Comparison of ENCODE assay signal across 24 cellular contexts in the genomic region with DNA sequence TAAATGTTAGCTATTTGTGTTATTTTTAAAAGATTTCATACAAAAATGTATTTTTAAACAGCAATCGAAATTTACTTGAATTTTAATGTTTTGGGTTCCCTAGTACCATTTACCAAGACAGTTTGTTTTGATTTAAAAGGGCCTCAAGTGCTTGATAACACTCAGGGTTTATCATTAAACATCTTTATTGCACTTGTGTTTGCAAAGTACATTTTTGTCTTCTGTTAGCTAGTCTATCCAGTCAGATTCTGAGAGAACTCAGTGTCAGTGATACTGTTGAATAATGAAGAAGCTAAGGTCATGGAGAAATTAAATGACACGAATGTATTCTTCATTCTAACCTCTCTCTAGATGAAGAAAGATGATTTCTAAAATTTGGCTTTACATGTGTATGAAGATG.
"Had no signal": no experiment of that assay in that cellular context is flagged by ENCODE, and none has a peak within 500 bp of the region (broad histone marks: within the 10 kb centered on the region; RNA-seq: fewer than 3 reads in every experiment).

No MANE protein-coding gene starts in this region.

- H3K4me3 ChIP-seq: adrenal gland, breast epithelium, SK-N-MC had no signal

- H3K27me3 ChIP-seq: adrenal gland, breast epithelium had no signal

- H3K4me1 ChIP-seq: adrenal gland, breast epithelium had no signal

- DNase-seq: activated CD4-positive, alpha-beta T cell treated with anti-CD3 and anti-CD28 coated beads for 48 hours; activated CD4-positive, alpha-beta T cell treated with anti-CD3 and anti-CD28 coated beads, Interleukin-2, amount 50 U/mL, for 4 hours; activated CD8-positive, alpha-beta memory T cell treated with anti-CD3 and anti-CD28 coated beads, Interleukin-2, amount 50 U/mL, for 48 hours; activated CD8-positive, alpha-beta T cell treated with anti-CD3 and anti-CD28 coated beads, Interleukin-2, amount 10 ng/mL, durations not matched to agents 7 days and 5 days; activated naive CD4-positive, alpha-beta T cell treated with anti-CD3 and anti-CD28 coated beads, Interleukin-2, amount 50 U/mL, for 16 hours; activated naive CD8-positive, alpha-beta T cell treated with anti-CD3 and anti-CD28 coated beads, Interleukin-2, amount 10 ng/mL, durations not matched to agents 7 days and 5 days; activated T-cell treated with anti-CD3 and anti-CD28 coated beads, Interleukin-2, amount 50 U/mL, for 1 hour; adrenal gland; aorta; caudate nucleus; KG1; MM.1S; NCI-H1105; NCI-H1436; NCI-H1694 treated with DMSO at 0.1 percent for 48 hours; NCI-H2081; NCI-H2171; NCI-H2227 treated with DMSO at 0.1 percent for 48 hours; NCI-H446 treated with DMSO at 0.1 percent for 48 hours; NCI-H524 treated with DMSO at 0.1 percent for 48 hours; NCI-H748 treated with DMSO at 0.1 percent for 48 hours; T-cell had no signal

- H3K9me3 ChIP-seq: adrenal gland, breast epithelium had no signal

- H3K36me3 ChIP-seq: adrenal gland, breast epithelium had no signal

- H3K27ac ChIP-seq: breast epithelium, SK-N-MC had no signal
